ENCODE assay signal across 22 cellular contexts in the genomic region with DNA sequence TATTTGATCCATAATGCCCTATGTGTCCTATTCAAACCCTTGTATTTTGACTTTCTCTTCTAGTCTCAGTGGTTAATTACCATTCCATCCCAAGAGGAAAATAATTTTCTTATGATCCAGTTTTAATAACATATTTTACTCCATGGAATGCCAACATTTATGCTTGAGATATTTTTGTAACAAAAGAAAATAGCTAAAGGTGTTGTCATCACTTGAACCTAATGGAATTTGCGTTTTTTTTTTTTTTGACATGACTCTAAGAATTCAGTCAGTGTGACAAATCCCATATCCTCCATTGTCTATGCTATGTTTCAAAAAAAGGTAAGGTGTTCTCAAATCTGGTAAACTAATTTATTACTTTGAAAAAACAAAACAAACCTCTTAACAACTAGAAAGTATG.
DNase-seq lines count a peak whose midpoint lies in the region; ATAC-seq and TF ChIP-seq lines count a peak whose summit lies in the region.
"Had no signal": no experiment of that assay in that cellular context is flagged by ENCODE, and none has a peak within 500 bp of the region (broad histone marks: within the 10 kb centered on the region; RNA-seq: fewer than 3 reads in every experiment).

No MANE protein-coding gene starts in this region.

- no peak overlapping the region for H3K4me2 ChIP-seq in IMR-90 (ENCODE audit: low read depth, low read length)

- H3K9me1 ChIP-seq in IMR-90 (ENCODE audit: insufficient read depth, low read length), result no peaks in the 10 kb centered on the region

- H3K4ac ChIP-seq in IMR-90 (ENCODE audit: low read depth, low read length), result no peak overlapping the region

- no peak for TF ChIP-seq POLR2A in IMR-90 (IDR thresholded peaks at IDR 0.05; ENCODE audit: low read depth, low read length)

- TF ChIP-seq CTCF in AG10803 (conservative IDR thresholded peaks at IDR 0.05; ENCODE audit: low read length) (no peak), IMR-90 (conservative IDR thresholded peaks at IDR 0.05; ENCODE audit: low read depth, low read length) (no peak), chondrocyte (IDR thresholded peaks at IDR 0.05) (no peak), osteocyte (IDR thresholded peaks at IDR 0.05) (no peak)

- H3K4me3 ChIP-seq in AG10803 (ENCODE audit: low read length) (no peak overlapping the region), IMR-90 (ENCODE audit: insufficient read depth, low read depth, low read length) (no peak overlapping the region)
- H3K4me3 ChIP-seq: GM12878, Peyer's patch, SJSA1 had no signal

- no peak overlapping the region for H3K27ac ChIP-seq in IMR-90 (ENCODE audit: insufficient read depth, low read length)
- H3K27ac ChIP-seq: Peyer's patch, SJSA1 had no signal

- no peak overlapping the region for H3K23ac ChIP-seq in IMR-90 (ENCODE audit: low read depth, low read length)

- H3K36me3 ChIP-seq in IMR-90 (ENCODE audit: control insufficient read depth, insufficient read depth, low read length), result no peaks in the 10 kb centered on the region
- H3K36me3 ChIP-seq: BE2C, Peyer's patch, SJSA1 had no signal

- H3K18ac ChIP-seq in IMR-90 (ENCODE audit: low read depth, low read length), result no peak overlapping the region

- H2BK15ac ChIP-seq in IMR-90 (ENCODE audit: low read depth, low read length), result no peak overlapping the region

- H3K56ac ChIP-seq in IMR-90 (ENCODE audit: extremely low read depth, insufficient read depth, low read length), result no peak overlapping the region

- no peak overlapping the region for H3K9ac ChIP-seq in IMR-90 (ENCODE audit: low read depth, low read length)

- no CpG with 5 or more reads among the region's 1 CpG for WGBS in IMR-90 (ENCODE audit: extremely low coverage in 2 of 2, insufficient read length in 1 of 2), 2 experiments

- H4K8ac ChIP-seq in IMR-90 (ENCODE audit: low read depth in 2 of 2, low read length in 2 of 2), result no peak overlapping the region; a peak in 1 of 4 replicates

- no peak for ATAC-seq in IMR-90 (ENCODE audit: low read depth)
- ATAC-seq: GM12878 had no signal

- POLR2A ChIA-PET in IMR-90 (lab: Charles Lee; ENCODE audit: unreplicated experiment), result no interaction called here

- no peak overlapping the region for H2AFZ ChIP-seq in IMR-90 (replicated peaks; ENCODE audit: low read length, poor library complexity)

- H3K27ac Mint-ChIP-seq in chondrocyte (ENCODE audit: unreplicated experiment) (peak overlapping the region; percentile 14), osteocyte (ENCODE audit: unreplicated experiment) (peak overlapping the region; percentile 48)
- H3K27ac Mint-ChIP-seq: CD4-positive, CD25-positive, alpha-beta regulatory T cell; IgD-negative memory B cell had no signal

- peak overlapping the region; percentile 14 for H2BK5ac ChIP-seq in IMR-90 (ENCODE audit: low read depth, low read length, poor library complexity, severe bottlenecking)

- no peaks in the 10 kb centered on the region for H3K27me3 ChIP-seq in IMR-90 (ENCODE audit: control insufficient read depth, insufficient read depth, low read length)
- H3K27me3 ChIP-seq: BE2C, Peyer's patch, SJSA1 had no signal

- H4K20me1 ChIP-seq in IMR-90 (ENCODE audit: insufficient read depth, low read length), result no peaks in the 10 kb centered on the region

- no peak overlapping the region for H2BK20ac ChIP-seq in IMR-90 (ENCODE audit: low read depth, low read length)

- H3K36me3 Mint-ChIP-seq in chondrocyte (ENCODE audit: low read depth) (no peaks in the 10 kb centered on the region), osteocyte (ENCODE audit: unreplicated experiment) (peaks cover 2% of the 10 kb centered on the region)
- H3K36me3 Mint-ChIP-seq: CD4-positive, CD25-positive, alpha-beta regulatory T cell; IgD-negative memory B cell had no signal

- DNase-seq in AG10803 (ENCODE audit: low read depth) (peak; percentile 27), IMR-90 (no peak), chondrocyte (ENCODE audit: low spot score) (no peak), osteocyte (ENCODE audit: extremely low spot score, unreplicated experiment) (no peak), activated T-cell treated with anti-CD3 and anti-CD28 coated beads for 4 hours (no peak), anterior cingulate cortex (lab: John Stamatoyannopoulos, UW) (no peak)
- no peak for DNase-seq in stimulated activated CD4-positive, alpha-beta T cell treated with anti-CD3 and anti-CD28 coated beads, Interleukin-15, amount 100 ng/mL, for 24 hours
- no peak for DNase-seq in activated effector memory CD4-positive, alpha-beta T cell treated with anti-CD3 and anti-CD28 coated beads, Interleukin-2, amount 50 U/mL, for 16 hours
- DNase-seq: 8988T; BE2C; CD4-positive, CD25-positive, alpha-beta regulatory T cell; DMS153; Kasumi-1; NCI-H1105; NCI-H2081; NCI-H446 treated with DMSO at 0.1 percent for 48 hours; NCI-H69; NK-92 treated with Interleukin-12 subunit alpha and Interleukin-12 subunit beta, amount 100 ng/mL, for 24 hours; Peyer's patch had no signal

- H2BK120ac ChIP-seq in IMR-90 (ENCODE audit: low read depth, low read length), result no peak overlapping the region

- no TSS peak for BruUV-seq in IMR-90 (replicated peaks; lab: Mats Ljungman, UMichigan)

- H2AK9ac ChIP-seq in IMR-90 (replicated peaks; ENCODE audit: low read depth, low read length, poor library complexity), result no peak overlapping the region

- CTCF ChIA-PET in IMR-90 (lab: Yijun Ruan, JAX), result interaction anchor here (0.6 kb wide), 1 partner anchor 136 kb away, joined by 7 read pairs; no protein-coding TSS in a partner anchor

- H3K4me1 Mint-ChIP-seq in chondrocyte (ENCODE audit: low read depth) (peaks cover 50% of the 10 kb centered on the region), osteocyte (ENCODE audit: unreplicated experiment) (peaks cover 54% of the 10 kb centered on the region)
- H3K4me1 Mint-ChIP-seq: CD4-positive, CD25-positive, alpha-beta regulatory T cell; IgD-negative memory B cell had no signal

- no peak overlapping the region for H4K91ac ChIP-seq in IMR-90 (ENCODE audit: insufficient read depth, low read depth, low read length)

- H3K9me3 ChIP-seq in IMR-90 (ENCODE audit: control insufficient read depth, insufficient read depth, low read length), result no peaks in the 10 kb centered on the region
- H3K9me3 ChIP-seq: BE2C, Peyer's patch, SJSA1 had no signal

- H3K27me3 Mint-ChIP-seq in chondrocyte (ENCODE audit: low read depth), result no peaks in the 10 kb centered on the region
- no peaks in the 10 kb centered on the region for H3K27me3 Mint-ChIP-seq in osteocyte (ENCODE audit: unreplicated experiment)
- H3K27me3 Mint-ChIP-seq: CD4-positive, CD25-positive, alpha-beta regulatory T cell; IgD-negative memory B cell had no signal

- in situ Hi-C loops in IMR-90 (cut with MboI; ENCODE audit: low sequenced_read_pairs), result no loop called here

- H4K5ac ChIP-seq in IMR-90 (ENCODE audit: low read depth, low read length), result no peak overlapping the region

- dilution Hi-C loops in IMR-90 (cut with HindIII; ENCODE audit: low sequenced_read_pairs, unreplicated experiment), result no loop called here

- H3K9me3 Mint-ChIP-seq in chondrocyte (ENCODE audit: low read depth) (peaks cover 24% of the 10 kb centered on the region), osteocyte (ENCODE audit: unreplicated experiment) (peaks cover 18% of the 10 kb centered on the region)

- H3K14ac ChIP-seq in IMR-90 (replicated peaks; ENCODE audit: low read depth, low read length), result no peak overlapping the region

- H3K4me3 Mint-ChIP-seq in chondrocyte (ENCODE audit: unreplicated experiment) (no peak overlapping the region), osteocyte (ENCODE audit: unreplicated experiment) (no peak overlapping the region)
- H3K4me3 Mint-ChIP-seq: IgD-negative memory B cell had no signal

- no peaks in the 10 kb centered on the region for H3K79me1 ChIP-seq in IMR-90 (ENCODE audit: low read depth in 1 of 2, low read length in 2 of 2)

- intact Hi-C loops in IMR-90 (cut with micrococcal nuclease), result no loop called here

- peaks cover 4% of the 10 kb centered on the region; the same call in 1 of the 2 replicates for H3K4me1 ChIP-seq in IMR-90 (ENCODE audit: control insufficient read depth, insufficient read depth, low read length)
- H3K4me1 ChIP-seq: Peyer's patch had no signal

- no peak overlapping the region for H2AK5ac ChIP-seq in IMR-90 (ENCODE audit: low read depth, low read length)

- no peak for TF ChIP-seq RAD21 in IMR-90 (IDR thresholded peaks at IDR 0.05; ENCODE audit: low read length)

TF ChIP-seq in IMR-90, 13 proteins besides CTCF, POLR2A, EP300 and RAD21:
- TF ChIP-seq FOS (IDR thresholded peaks at IDR 0.05; ENCODE audit: low read depth, low read length), result no peak
- TF ChIP-seq MXI1 (IDR thresholded peaks at IDR 0.05; ENCODE audit: borderline replicate concordance, low read depth, low read length), result no peak
- TF ChIP-seq RCOR1 (IDR thresholded peaks at IDR 0.05; ENCODE audit: insufficient replicate concordance, low read length), result no peak
- TF ChIP-seq RFX5 (IDR thresholded peaks at IDR 0.05; ENCODE audit: low read depth, low read length), result no peak
- no peak for TF ChIP-seq SMC3 (IDR thresholded peaks at IDR 0.05; ENCODE audit: low read depth, low read length)
- TF ChIP-seq USF2 (IDR thresholded peaks at IDR 0.05; ENCODE audit: low read depth, low read length), result no peak
TF ChIP-seq in IMR-90: peak in this region for 0.
